Comparison of ENCODE assay signal across 9 cellular contexts in the genomic region with DNA sequence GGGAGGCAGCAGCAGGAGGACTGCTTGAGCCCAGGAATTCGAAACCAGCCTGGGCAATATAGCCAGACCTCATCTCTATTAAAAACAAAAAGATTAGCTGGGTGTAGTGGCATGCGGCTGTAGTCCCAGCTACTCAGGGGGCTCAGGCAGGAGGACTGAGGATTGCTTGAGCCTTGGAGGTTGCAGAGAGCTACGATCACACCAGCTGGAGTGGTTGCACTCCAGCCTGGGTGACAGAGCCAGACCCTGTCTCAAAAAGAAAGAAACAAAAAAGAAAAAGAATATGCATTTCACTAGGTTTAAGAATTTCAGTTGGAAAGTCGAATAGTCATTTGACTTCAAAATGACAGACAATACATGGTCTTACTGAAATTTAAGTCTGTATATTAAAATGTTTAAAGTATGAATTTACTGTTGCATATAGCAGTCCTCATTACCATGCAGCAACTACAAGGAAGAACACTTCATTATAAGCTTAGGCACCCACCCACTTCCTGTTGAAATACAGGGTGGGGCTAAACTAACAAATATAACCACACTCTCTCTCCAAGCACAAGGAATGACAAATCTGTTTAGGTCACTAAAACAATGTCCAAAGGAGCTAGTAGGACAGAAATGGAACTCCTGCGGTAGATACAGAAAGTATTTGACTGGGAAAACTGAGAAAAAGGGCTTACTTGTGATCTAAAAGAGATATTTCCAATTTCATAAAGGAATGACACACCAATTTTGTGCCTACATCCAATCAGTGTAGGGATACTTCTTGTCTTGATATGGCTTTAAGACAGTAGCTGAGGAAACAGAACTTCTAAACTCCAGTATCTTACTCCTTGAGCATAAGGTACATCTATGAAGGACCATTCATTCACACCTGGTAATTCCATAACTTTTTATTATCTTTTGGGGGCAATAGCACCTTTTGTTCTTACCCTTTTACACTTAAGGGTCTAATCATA. TPM values are rescaled to one million over a fixed set of nuclear protein-coding genes. Genes with fewer than 3 reads are reported as not detected.
DNase-seq lines count a peak whose midpoint lies in the region; ATAC-seq, FAIRE-seq and TF ChIP-seq lines count a peak whose summit lies in the region.
"Had no signal": no experiment of that assay in that cellular context is flagged by ENCODE, and none has a peak within 500 bp of the region (broad histone marks: within the 10 kb centered on the region; RNA-seq: fewer than 3 reads in every experiment).

No MANE protein-coding gene starts in this region.

- no peaks in the 10 kb centered on the region for H3K9me2 ChIP-seq in GM23338 (ENCODE audit: insufficient read depth)

- DNase-seq in A549 (ENCODE audit: low read depth in 1 of 2, low spot score in 1 of 2): peak; percentile 34 to 67
- DNase-seq in GM23338 (ENCODE audit: low spot score): no peak
- peak; percentile 71 for DNase-seq in SW480 (ENCODE audit: low spot score)
- DNase-seq in esophagus muscularis mucosa (ENCODE audit: extremely low spot score): no peak
- peak; percentile 87 for DNase-seq in osteoblast (ENCODE audit: insufficient read length, low spot score, missing footprints)
- no peak for DNase-seq in stimulated activated CD4-positive, alpha-beta T cell treated with anti-CD3 and anti-CD28 coated beads, Interleukin-1b, Interleukin-23, amount 100 ng/mL, for 48 hours
- no peak for DNase-seq in glutamatergic neuron
- no peak for DNase-seq in activated CD4-positive, alpha-beta T cell treated with anti-CD3 and anti-CD28 coated beads, Interleukin-2, amount 50 U/mL, for 48 hours

- peaks cover 77% of the 10 kb centered on the region for H3K79me2 ChIP-seq in GM23338 (replicated peaks; ENCODE audit: insufficient read depth)
- H3K79me2 ChIP-seq in osteoblast (ENCODE audit: insufficient read depth, low read length): peaks cover 93% of the 10 kb centered on the region

- no peak for TF ChIP-seq RAD21 in A549 (conservative IDR thresholded peaks at IDR 0.05 in 1 of 2, IDR thresholded peaks at IDR 0.05 in 1 of 2)

- H3K27me3 ChIP-seq in GM23338 (ENCODE audit: insufficient read depth): no peaks in the 10 kb centered on the region
- no peaks in the 10 kb centered on the region for H3K27me3 ChIP-seq in esophagus muscularis mucosa
- no peaks in the 10 kb centered on the region for H3K27me3 ChIP-seq in osteoblast (ENCODE audit: insufficient read depth, low read length)

- CTCF ChIA-PET in A549 (lab: Yijun Ruan, JAX): interaction anchor here (0.7 to 1.5 kb wide), 3 partner anchors 9 to 16 kb away, joined by 3 read pairs; no protein-coding TSS in a partner anchor

- peak; percentile 47 to 84; a peak in 4 of 6 replicates for ATAC-seq in A549
- peak; percentile 48 for ATAC-seq in GM23338

- 55% methylated on average over 5 of the region's 5 CpGs for WGBS in A549 (ENCODE audit: missing lambda C conversion rate)
- 51% methylated on average over 5 of the region's 5 CpGs for WGBS in esophagus muscularis mucosa

- H3K4me1 ChIP-seq in A549 (peaks cover 33% of the 10 kb centered on the region), GM23338 (ENCODE audit: insufficient read depth) (peaks cover 36% of the 10 kb centered on the region), esophagus muscularis mucosa (peaks cover 73 to 96% (median 92%) of the 10 kb centered on the region in 4 donors), osteoblast (ENCODE audit: insufficient read depth, low read length) (peaks cover 40% of the 10 kb centered on the region)

- H3K27ac ChIP-seq in A549 (peak overlapping the region; percentile 48 to 63; a peak in 5 of 6 replicates), GM23338 (ENCODE audit: low read depth) (peak overlapping the region; percentile 3; the same call in 1 of the 2 replicates), esophagus muscularis mucosa (replicated peaks in 1 of 4) (peak overlapping the region; percentile 56 to 77 (median 74)), osteoblast (ENCODE audit: low read depth, low read length) (peak overlapping the region; percentile 52)

- intact Hi-C loops in esophagus muscularis mucosa (cut with DNase I): loop anchor here (5.0 kb wide), 1 partner anchor 51 kb away; no protein-coding TSS in a partner anchor

- H3K9me3 ChIP-seq in A549: no peaks in the 10 kb centered on the region
- no peaks in the 10 kb centered on the region for H3K9me3 ChIP-seq in esophagus muscularis mucosa
- no peaks in the 10 kb centered on the region for H3K9me3 ChIP-seq in osteoblast (ENCODE audit: low read depth, low read length)

- TF ChIP-seq CTCF in A549 (IDR thresholded peaks at IDR 0.05) (no peak), GM23338 (conservative IDR thresholded peaks at IDR 0.05; ENCODE audit: low read depth in 2 of 2) (no peak), esophagus muscularis mucosa (IDR thresholded peaks at IDR 0.05) (no peak), osteoblast (IDR thresholded peaks at IDR 0.05; ENCODE audit: extremely low read depth, low read depth, low read length) (no peak), glutamatergic neuron (IDR thresholded peaks at IDR 0.05; ENCODE audit: partially characterized antibody, unreplicated experiment) (no peak)

- H3K4me2 ChIP-seq in A549 (peak overlapping the region; percentile 53), GM23338 (peak overlapping the region; percentile 35), osteoblast (ENCODE audit: insufficient read depth, low read length) (peak overlapping the region; percentile 61)

- no peak for FAIRE-seq in A549 (lab: Jason Lieb, UNC)

- no peaks in the 10 kb centered on the region; the same call in none of the 2 replicates for H4K20me1 ChIP-seq in GM23338 (replicated peaks; ENCODE audit: insufficient read depth)
- H4K20me1 ChIP-seq in osteoblast (ENCODE audit: insufficient read depth, low read length): peaks cover 41% of the 10 kb centered on the region

- TF ChIP-seq POLR2A in A549 (IDR thresholded peaks at IDR 0.05; ENCODE audit: low read length) (no peak), esophagus muscularis mucosa (IDR thresholded peaks at IDR 0.05; ENCODE audit: low read depth) (no peak)

- no peaks in the 10 kb centered on the region for H3K36me3 ChIP-seq in GM23338 (ENCODE audit: insufficient read depth)
- peaks cover 0 to 13% (median 5%) of the 10 kb centered on the region in 4 donors for H3K36me3 ChIP-seq in esophagus muscularis mucosa
- no peaks in the 10 kb centered on the region for H3K36me3 ChIP-seq in osteoblast (ENCODE audit: insufficient read depth, low read length)

- no peaks in the 10 kb centered on the region for H3K9me3 Mint-ChIP-seq in GM23338
- no peaks in the 10 kb centered on the region for H3K9me3 Mint-ChIP-seq in glutamatergic neuron (ENCODE audit: unreplicated experiment)

- H3F3A ChIP-seq in GM23338 (replicated peaks; ENCODE audit: low read depth): 0 out of 2 replicates have a peak, but pooled peaks cover 3% of the 10 kb centered on the region

- peaks cover 50% of the 10 kb centered on the region for H3K4me1 Mint-ChIP-seq in GM23338
- H3K4me1 Mint-ChIP-seq in glutamatergic neuron (ENCODE audit: low read depth, unreplicated experiment): peaks cover 16% of the 10 kb centered on the region

- no peaks in the 10 kb centered on the region for H3K36me3 Mint-ChIP-seq in GM23338 (ENCODE audit: low read depth)
- no peaks in the 10 kb centered on the region for H3K36me3 Mint-ChIP-seq in glutamatergic neuron (ENCODE audit: unreplicated experiment)

- POLR2A ChIA-PET in A549 (lab: Yijun Ruan, JAX): no interaction called here

- no peak overlapping the region for H2AFZ ChIP-seq in GM23338
- H2AFZ ChIP-seq in osteoblast (ENCODE audit: low read length): no peak overlapping the region

- H3K27ac Mint-ChIP-seq in GM23338 (peak overlapping the region; percentile 89), glutamatergic neuron (ENCODE audit: unreplicated experiment) (no peak overlapping the region)

- H3K4me3 ChIP-seq in A549: no peak overlapping the region
- H3K4me3 ChIP-seq in GM23338: no peak overlapping the region
- peak overlapping the region in 2 of 4 donors; percentile 9 to 15 for H3K4me3 ChIP-seq in esophagus muscularis mucosa
- H3K4me3 ChIP-seq in osteoblast (ENCODE audit: insufficient read depth, low read length): peak overlapping the region; percentile 11

- H3K4me3 Mint-ChIP-seq in GM23338: no peak overlapping the region
- no peak overlapping the region for H3K4me3 Mint-ChIP-seq in glutamatergic neuron (ENCODE audit: unreplicated experiment)

- H3K27me3 Mint-ChIP-seq in GM23338 (ENCODE audit: insufficient read depth, low read depth, poor library complexity) (no peaks in the 10 kb centered on the region), glutamatergic neuron (ENCODE audit: unreplicated experiment) (peaks cover 2% of the 10 kb centered on the region)

- TF ChIP-seq EP300 in A549 (IDR thresholded peaks at IDR 0.05) (no peak), esophagus muscularis mucosa (IDR thresholded peaks at IDR 0.05) (no peak)

RNA-seq across cellular contexts. Expression of a gene that starts 44.1 kb away (rescaled TPM):
- polyA plus RNA-seq in A549 (2011; rRNA removed) (1.3 and 1.7 TPM in 2 replicates), A549 (2017; fragmentation: RNase III; extraction: RNeasy Plus Mini Kit Qiagen cat#74134 plus additional on column Dnase treatment) (0.64 to 0.95 TPM (median 0.76 TPM) in 3 replicates), GM23338 (2016; fragmentation: Nextera tagmentation; extraction: Ambion mirVana) (5.8 and 5.9 TPM in 2 replicates)
- polyA plus RNA-seq in A549 (2012; cell fraction: cytosol; rRNA removed): 3.9 and 5.3 TPM in 2 replicates
- polyA plus RNA-seq in A549 (2012; cell fraction: nucleus; rRNA removed): 5.7 and 6.1 TPM in 2 replicates
- 2.1 and 3.4 TPM in 2 replicates for polyA minus RNA-seq in A549 (2011; rRNA and poly(A)+ RNA removed)
- total RNA-seq in GM23338 (2014; rRNA removed; shearing (Covaris generic)): 6.6 and 9.1 TPM in 2 replicates
- total RNA-seq in esophagus muscularis mucosa (1 to 10 TPM in 1 of 4 donors, under 1 TPM in 1, not detected in 2; 0.13 to 4.5 TPM), osteoblast (under 0.01 and 0.36 TPM in 2 replicates), glutamatergic neuron (ENCODE audit: unreplicated experiment) (1.5 TPM)

RNA-seq across cellular contexts. Expression of a gene that starts 53.3 kb away (rescaled TPM):
- polyA plus RNA-seq in A549 (2011; rRNA removed) (not detected in 2 replicates), A549 (2017; fragmentation: RNase III; extraction: RNeasy Plus Mini Kit Qiagen cat#74134 plus additional on column Dnase treatment) (not detected in 3 replicates), GM23338 (2016; fragmentation: Nextera tagmentation; extraction: Ambion mirVana) (2.0 and 2.4 TPM in 2 replicates)
- polyA plus RNA-seq in A549 (2012; cell fraction: cytosol; rRNA removed): not detected in 2 replicates
- not detected in 2 replicates for polyA plus RNA-seq in A549 (2012; cell fraction: nucleus; rRNA removed)
- polyA minus RNA-seq in A549 (2011; rRNA and poly(A)+ RNA removed): not detected in 2 replicates
- 1.2 and 2.8 TPM in 2 replicates for total RNA-seq in GM23338 (2014; rRNA removed; shearing (Covaris generic))
- total RNA-seq in esophagus muscularis mucosa (not detected), osteoblast (not detected in 2 replicates), glutamatergic neuron (ENCODE audit: unreplicated experiment) (not detected)
- total RNA-seq: glomerular endothelial cell had no signal

RNA-seq across cellular contexts. Expression of a gene that starts 53.5 kb away (rescaled TPM):
- 40.8 and 44.9 TPM in 2 replicates for polyA plus RNA-seq in A549 (2011; rRNA removed)
- 18.5 and 24.6 TPM in 2 replicates for polyA plus RNA-seq in A549 (2012; cell fraction: cytosol; rRNA removed)
- 21.8 and 24.8 TPM in 2 replicates for polyA plus RNA-seq in A549 (2012; cell fraction: nucleus; rRNA removed)
- 22.7 to 23.4 TPM (median 23.4 TPM) in 3 replicates for polyA plus RNA-seq in A549 (2017; fragmentation: RNase III; extraction: RNeasy Plus Mini Kit Qiagen cat#74134 plus additional on column Dnase treatment)
- polyA minus RNA-seq in A549 (2011; rRNA and poly(A)+ RNA removed): 38.8 and 41.7 TPM in 2 replicates
- 37.2 and 40.9 TPM in 2 replicates for total RNA-seq in GM23338 (2014; rRNA removed; shearing (Covaris generic))
- polyA plus RNA-seq in GM23338 (2016; fragmentation: Nextera tagmentation; extraction: Ambion mirVana): 89.5 and 95.6 TPM in 2 replicates
- total RNA-seq in esophagus muscularis mucosa: 100 to 1,000 TPM in 2 of 4 donors, 10 to 100 TPM in 2; 78.5 to 141 (median 101) TPM
- total RNA-seq in osteoblast: 24.5 and 24.6 TPM in 2 replicates
- total RNA-seq in glutamatergic neuron (ENCODE audit: unreplicated experiment): 47.0 TPM

Comparison
In these comparisons a context has a peak if more than half of its experiments do, and no peak if none do; other contexts are left out.
1. DNase-seq: peak in A549 (2 of 2), SW480 (single experiment) and osteoblast (single experiment); none in GM23338 (single experiment), esophagus muscularis mucosa (single experiment), stimulated activated CD4-positive, alpha-beta T cell treated with anti-CD3 and anti-CD28 coated beads, Interleukin-1b, Interleukin-23, amount 100 ng/mL, for 48 hours (single experiment), glutamatergic neuron (single experiment) and activated CD4-positive, alpha-beta T cell treated with anti-CD3 and anti-CD28 coated beads, Interleukin-2, amount 50 U/mL, for 48 hours (0 of 2).
2. H3K27ac ChIP-seq: peak in every context shown above with its lines; median percentile 74 in esophagus muscularis mucosa; 56 in A549; 52 in osteoblast; 3 in GM23338.
3. Peak in every context shown above with its lines, with median percentiles within 50 percentile points of each other: H3K4me2 ChIP-seq.